In the genomic region with DNA sequence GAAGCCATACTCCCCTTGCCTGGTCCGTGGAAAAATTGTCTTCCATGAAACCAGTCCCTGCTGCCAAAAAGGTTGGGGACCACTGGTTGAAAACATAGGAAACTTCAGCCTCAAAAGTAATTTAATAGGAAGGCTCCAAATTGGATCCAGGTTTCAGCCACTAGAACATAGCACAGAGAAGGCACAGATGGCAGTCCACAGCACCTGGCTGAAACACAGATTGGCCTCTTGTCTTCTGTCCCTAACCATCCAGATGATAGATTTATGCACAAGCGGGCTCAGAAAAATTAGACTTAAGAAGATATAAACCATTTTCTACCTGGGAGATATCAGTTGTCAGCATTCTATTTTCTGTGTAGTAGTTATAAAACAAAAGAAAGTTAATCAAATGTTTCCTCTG, we compare ENCODE assay signal across 7 cellular contexts.
"Had no signal": no experiment of that assay in that cellular context is flagged by ENCODE, and none has a peak within 500 bp of the region (broad histone marks: within the 10 kb centered on the region; RNA-seq: fewer than 3 reads in every experiment).

No MANE protein-coding gene starts in this region.

- DNase-seq: IMR-90, KBM-7, KG1 had no signal

- H3K4me3 ChIP-seq: K562 had no signal

- ATAC-seq: HepG2, K562 had no signal

- H3K27ac ChIP-seq: HL-60, KMS-11 had no signal
